26 cellular contexts compared by ENCODE assay signal in genomic region chr11:10627306-10627705, GRCh38. TPM values are rescaled to one million over a fixed set of nuclear protein-coding genes. Genes with fewer than 3 reads are reported as not detected.
"Had no signal": no experiment of that assay in that cellular context is flagged by ENCODE, and none has a peak within 500 bp of the region (broad histone marks: within the 10 kb centered on the region; RNA-seq: fewer than 3 reads in every experiment).

No MANE protein-coding gene starts in this region.

- H3K4me1 ChIP-seq: body of pancreas, left ventricle myocardium inferior, right lobe of liver had no signal

- H3K9ac ChIP-seq: parathyroid adenoma had no signal

- H3K27ac Mint-ChIP-seq: activated CD4-positive, alpha-beta T cell treated with anti-CD3 and anti-CD28 coated beads, Interleukin-2, amount 10 ng/mL, durations not matched to agents 7 days and 5 days; activated CD8-positive, alpha-beta T cell treated with anti-CD3 and anti-CD28 coated beads for 36 hours; activated naive CD4-positive, alpha-beta T cell treated with anti-CD3 and anti-CD28 coated beads for 36 hours; activated naive CD8-positive, alpha-beta T cell treated with anti-CD3 and anti-CD28 coated beads, Interleukin-2, amount 10 ng/mL, durations not matched to agents 7 days and 5 days; natural killer cell treated with Interleukin-12 subunit alpha and Interleukin-12 subunit beta and Interleukin-15 and Interleukin-18, amount 100 ng/mL, for 72 hours; stimulated activated effector memory CD8-positive, alpha-beta T cell treated with anti-CD3 and anti-CD28 coated beads, Interleukin-12 subunit alpha, Interleukin-12 subunit beta, amount 100 ng/mL, for 72 hours; T-cell; T-helper 2 cell treated with Interferon-gamma antibody and Interleukin-4, amounts not matched to agents 5 μg/mL and 100 μg/mL, for 36 hours had no signal

- H3K36me3 ChIP-seq: cardiac muscle cell, left ventricle myocardium inferior, neutrophil, right lobe of liver, upper lobe of left lung, WERI-Rb-1 had no signal

- H3K27me3 Mint-ChIP-seq: activated CD8-positive, alpha-beta T cell treated with anti-CD3 and anti-CD28 coated beads for 36 hours; activated naive CD8-positive, alpha-beta T cell treated with anti-CD3 and anti-CD28 coated beads, Interleukin-2, amount 10 ng/mL, durations not matched to agents 7 days and 5 days; T-cell had no signal

- H3K9me3 ChIP-seq: body of pancreas, left ventricle myocardium inferior, neutrophil, right lobe of liver, stomach, testis, upper lobe of left lung had no signal

- ATAC-seq: activated CD8-positive, alpha-beta T cell treated with anti-CD3 and anti-CD28 coated beads for 36 hours; body of pancreas; natural killer cell treated with Interleukin-12 subunit alpha and Interleukin-12 subunit beta and Interleukin-15 and Interleukin-18, amount 100 ng/mL, for 72 hours; right lobe of liver; stimulated activated effector memory CD8-positive, alpha-beta T cell treated with anti-CD3 and anti-CD28 coated beads, Interleukin-12 subunit alpha, Interleukin-12 subunit beta, amount 100 ng/mL, for 72 hours; T-cell had no signal

- DNase-seq: activated CD4-positive, alpha-beta T cell treated with anti-CD3 and anti-CD28 coated beads, Interleukin-2, amount 10 ng/mL, durations not matched to agents 7 days and 5 days; activated CD4-positive, CD25-positive, alpha-beta regulatory T cell treated with anti-CD3 and anti-CD28 coated beads, Interleukin-2, amount 50 U/mL, for 72 hours; activated CD8-positive, alpha-beta T cell treated with anti-CD3 and anti-CD28 coated beads for 36 hours; activated effector memory CD4-positive, alpha-beta T cell treated with Interleukin-2 at 50 U/mL for 16 hours; activated naive CD4-positive, alpha-beta T cell treated with anti-CD3 and anti-CD28 coated beads for 36 hours; activated naive CD8-positive, alpha-beta T cell treated with anti-CD3 and anti-CD28 coated beads, Interleukin-2, amount 10 ng/mL, durations not matched to agents 7 days and 5 days; activated T-cell treated with anti-CD3 and anti-CD28 coated beads, Interleukin-2, amount 50 U/mL, for 48 hours; amygdala; body of pancreas; effector memory CD4-positive, alpha-beta T cell; hippocampal formation; left ventricle myocardium inferior; right lobe of liver; small intestine; stimulated activated CD4-positive, alpha-beta T cell treated with anti-CD3 and anti-CD28 coated beads, Interleukin-2, amount 100 ng/mL, for 24 hours; stomach; T-cell; testis; upper lobe of left lung; WERI-Rb-1 had no signal

- H3K27me3 ChIP-seq: body of pancreas, cardiac muscle cell, neutrophil, right lobe of liver, stomach, testis, upper lobe of left lung had no signal

- H3K27ac ChIP-seq: body of pancreas, cardiac muscle cell, neutrophil, parathyroid adenoma, right lobe of liver, upper lobe of left lung, WERI-Rb-1 had no signal

- H3K9me3 Mint-ChIP-seq: activated CD4-positive, alpha-beta T cell treated with anti-CD3 and anti-CD28 coated beads, Interleukin-2, amount 10 ng/mL, durations not matched to agents 7 days and 5 days; activated CD8-positive, alpha-beta T cell treated with anti-CD3 and anti-CD28 coated beads for 36 hours; activated naive CD4-positive, alpha-beta T cell treated with anti-CD3 and anti-CD28 coated beads for 36 hours; activated naive CD8-positive, alpha-beta T cell treated with anti-CD3 and anti-CD28 coated beads, Interleukin-2, amount 10 ng/mL, durations not matched to agents 7 days and 5 days; natural killer cell treated with Interleukin-12 subunit alpha and Interleukin-12 subunit beta and Interleukin-15 and Interleukin-18, amount 100 ng/mL, for 72 hours; stimulated activated effector memory CD8-positive, alpha-beta T cell treated with anti-CD3 and anti-CD28 coated beads, Interleukin-12 subunit alpha, Interleukin-12 subunit beta, amount 100 ng/mL, for 72 hours; T-cell; T-helper 2 cell treated with Interferon-gamma antibody and Interleukin-4, amounts not matched to agents 5 μg/mL and 100 μg/mL, for 36 hours had no signal

- H3K36me3 Mint-ChIP-seq: activated naive CD8-positive, alpha-beta T cell treated with anti-CD3 and anti-CD28 coated beads, Interleukin-2, amount 10 ng/mL, durations not matched to agents 7 days and 5 days; natural killer cell treated with Interleukin-12 subunit alpha and Interleukin-12 subunit beta and Interleukin-15 and Interleukin-18, amount 100 ng/mL, for 72 hours; stimulated activated effector memory CD8-positive, alpha-beta T cell treated with anti-CD3 and anti-CD28 coated beads, Interleukin-12 subunit alpha, Interleukin-12 subunit beta, amount 100 ng/mL, for 72 hours; T-cell had no signal

- H3K4me3 Mint-ChIP-seq: activated CD4-positive, alpha-beta T cell treated with anti-CD3 and anti-CD28 coated beads, Interleukin-2, amount 10 ng/mL, durations not matched to agents 7 days and 5 days; activated CD8-positive, alpha-beta T cell treated with anti-CD3 and anti-CD28 coated beads for 36 hours; activated naive CD4-positive, alpha-beta T cell treated with anti-CD3 and anti-CD28 coated beads for 36 hours; activated naive CD8-positive, alpha-beta T cell treated with anti-CD3 and anti-CD28 coated beads, Interleukin-2, amount 10 ng/mL, durations not matched to agents 7 days and 5 days; natural killer cell treated with Interleukin-12 subunit alpha and Interleukin-12 subunit beta and Interleukin-15 and Interleukin-18, amount 100 ng/mL, for 72 hours; stimulated activated effector memory CD8-positive, alpha-beta T cell treated with anti-CD3 and anti-CD28 coated beads, Interleukin-12 subunit alpha, Interleukin-12 subunit beta, amount 100 ng/mL, for 72 hours; T-cell; T-helper 2 cell treated with Interferon-gamma antibody and Interleukin-4, amounts not matched to agents 5 μg/mL and 100 μg/mL, for 36 hours had no signal

- H3K4me3 ChIP-seq: body of pancreas, cardiac muscle cell, left ventricle myocardium inferior, right lobe of liver, stomach, testis, upper lobe of left lung had no signal

RNA-seq across cellular contexts. Expression of gene LYVE1, which starts 58.8 kb away (rescaled TPM):
- total RNA-seq: activated CD4-positive, alpha-beta T cell treated with anti-CD3 and anti-CD28 coated beads, Interleukin-2, amount 10 ng/mL, durations not matched to agents 7 days and 5 days; activated CD8-positive, alpha-beta T cell treated with anti-CD3 and anti-CD28 coated beads for 36 hours; activated naive CD4-positive, alpha-beta T cell treated with anti-CD3 and anti-CD28 coated beads for 36 hours; activated naive CD8-positive, alpha-beta T cell treated with anti-CD3 and anti-CD28 coated beads, Interleukin-2, amount 10 ng/mL, durations not matched to agents 7 days and 5 days; cardiac muscle cell; natural killer cell treated with Interleukin-12 subunit alpha and Interleukin-12 subunit beta and Interleukin-15 and Interleukin-18, amount 100 ng/mL, for 72 hours had no signal
